Comparison of ENCODE assay signal across 8 cellular contexts in genomic region chr13:26051231-26052135, GRCh38. TPM values are rescaled to one million over a fixed set of nuclear protein-coding genes. Genes with fewer than 3 reads are reported as not detected.
DNase-seq lines count a peak whose midpoint lies in the region; ATAC-seq lines count a peak whose summit lies in the region.

SHISA2 (minus strand) TSS chr13:26052016; CDS start chr13:26050975, 1,041 bp downstream.

- H3K4me1 Mint-ChIP-seq in stimulated activated naive B cell treated with anti-CD40 and anti-IgM and Interleukin-4, amounts not matched to agents 10 μg/mL and 1 μg/mL and 100 μg/mL, for 72 hours, result peaks cover 4 to 25% of the 10 kb centered on the region in 2 donors

- H3K4me3 Mint-ChIP-seq in stimulated activated naive B cell treated with anti-CD40 and anti-IgM and Interleukin-4, amounts not matched to agents 10 μg/mL and 1 μg/mL and 100 μg/mL, for 72 hours, result peak within 1 kb of the TSS; percentile 62 to 80

- H3K27ac Mint-ChIP-seq in stimulated activated naive B cell treated with anti-CD40 and anti-IgM and Interleukin-4, amounts not matched to agents 10 μg/mL and 1 μg/mL and 100 μg/mL, for 72 hours, result no peak within 1 kb of the TSS

- ATAC-seq in stimulated activated naive B cell treated with anti-CD40 and anti-IgM and Interleukin-4, amounts not matched to agents 10 μg/mL and 1 μg/mL and 100 μg/mL, for 72 hours (replicated peaks), result peak; percentile 80 to 83
- no peak for ATAC-seq in GM19455 (IDR thresholded peaks at IDR 0.05; ENCODE audit: unreplicated experiment)
- ATAC-seq in GM18867 (IDR thresholded peaks at IDR 0.05; ENCODE audit: unreplicated experiment), result no peak

- DNase-seq in DMS53 treated with DMSO at 0.1 percent for 48 hours (lab: John Stamatoyannopoulos, UW; ENCODE audit: unreplicated experiment) (peak; percentile 21), NCI-H1048 (lab: John Stamatoyannopoulos, UW) (peak; percentile 15), lung microvascular endothelial cell (ENCODE audit: low read depth in 2 of 2) (peak; percentile 66 to 70)
- DNase-seq in activated CD4-positive, alpha-beta T cell treated with anti-CD3 and anti-CD28 coated beads, Interleukin-2, amount 50 U/mL, for 1 hour, result peak; percentile 11
- peak; percentile 52 for DNase-seq in effector CD8-positive, alpha-beta T cell (lab: John Stamatoyannopoulos, UW)
- no peak for DNase-seq in stimulated activated naive B cell treated with anti-CD40 and anti-IgM and Interleukin-4, amounts not matched to agents 10 μg/mL and 1 μg/mL and 100 μg/mL, for 72 hours

- peaks cover 39 to 52% of the 10 kb centered on the region in 2 donors for H3K27me3 Mint-ChIP-seq in stimulated activated naive B cell treated with anti-CD40 and anti-IgM and Interleukin-4, amounts not matched to agents 10 μg/mL and 1 μg/mL and 100 μg/mL, for 72 hours

- no peaks in the 10 kb centered on the region for H3K9me3 Mint-ChIP-seq in stimulated activated naive B cell treated with anti-CD40 and anti-IgM and Interleukin-4, amounts not matched to agents 10 μg/mL and 1 μg/mL and 100 μg/mL, for 72 hours

- no peaks in the 10 kb centered on the region for H3K36me3 Mint-ChIP-seq in stimulated activated naive B cell treated with anti-CD40 and anti-IgM and Interleukin-4, amounts not matched to agents 10 μg/mL and 1 μg/mL and 100 μg/mL, for 72 hours

RNA-seq across cellular contexts. Expression of gene SHISA2, which starts in this region (rescaled TPM):
- total RNA-seq in lung microvascular endothelial cell, result 0.87 and 1.8 TPM in 2 replicates

Comparison
In these comparisons a context has a peak if more than half of its experiments do, and no peak if none do; other contexts are left out.
1. ATAC-seq: peak in stimulated activated naive B cell treated with anti-CD40 and anti-IgM and Interleukin-4, amounts not matched to agents 10 μg/mL and 1 μg/mL and 100 μg/mL, for 72 hours (2 of 2); none in GM19455 (single experiment) and GM18867 (single experiment).